ENCODE assay signal across 21 cellular contexts in genomic region chr2:164766217-164766616, GRCh38.
"Had no signal": no experiment of that assay in that cellular context is flagged by ENCODE, and none has a peak within 500 bp of the region (broad histone marks: within the 10 kb centered on the region; RNA-seq: fewer than 3 reads in every experiment).

No MANE protein-coding gene starts in this region.

- H3K9me3 Mint-ChIP-seq: nephron progenitor cell had no signal

- ATAC-seq: effector memory CD8-positive, alpha-beta T cell; left colon; psoas muscle; sciatic nerve had no signal

- H3K27me3 ChIP-seq: spleen, stomach, transverse colon, uterus had no signal

- H3K4me3 Mint-ChIP-seq: effector memory CD8-positive, alpha-beta T cell; nephron progenitor cell had no signal

- H3K27ac Mint-ChIP-seq: effector memory CD8-positive, alpha-beta T cell; nephron progenitor cell had no signal

- H3K4me3 ChIP-seq: psoas muscle, spleen, stomach, thoracic aorta, transverse colon, uterus had no signal

- H3K36me3 ChIP-seq: spleen, stomach, thoracic aorta, transverse colon, uterus had no signal

- H3K4me1 ChIP-seq: parathyroid adenoma, psoas muscle, uterus had no signal

- H3K9me3 ChIP-seq: psoas muscle, spleen, stomach, thoracic aorta, transverse colon, uterus had no signal

- DNase-seq: effector memory CD8-positive, alpha-beta T cell; foreskin melanocyte; head of caudate nucleus; hippocampal formation; left colon; mammary epithelial cell; nephron progenitor cell; psoas muscle; retina; spleen; stimulated activated CD4-positive, alpha-beta T cell treated with anti-CD3 and anti-CD28 coated beads, Interleukin-15, amount 100 ng/mL, for 24 hours; stimulated activated CD4-positive, alpha-beta T cell treated with anti-CD3 and anti-CD28 coated beads, Interleukin-1b, Interleukin-23, amount 100 ng/mL, for 48 hours; stimulated activated CD4-positive, alpha-beta T cell treated with anti-CD3 and anti-CD28 coated beads, Interleukin-4, amount 100 ng/mL, for 24 hours; stimulated activated naive CD4-positive, alpha-beta T cell; stomach; substantia nigra; transverse colon; uterus had no signal

- H3K27ac ChIP-seq: parathyroid adenoma, psoas muscle, spleen, stomach, thoracic aorta, transverse colon, uterus had no signal

- H3K4me1 Mint-ChIP-seq: nephron progenitor cell had no signal

- H3K27me3 Mint-ChIP-seq: effector memory CD8-positive, alpha-beta T cell had no signal
